ENCODE assay signal across 30 cellular contexts in the genomic region with DNA sequence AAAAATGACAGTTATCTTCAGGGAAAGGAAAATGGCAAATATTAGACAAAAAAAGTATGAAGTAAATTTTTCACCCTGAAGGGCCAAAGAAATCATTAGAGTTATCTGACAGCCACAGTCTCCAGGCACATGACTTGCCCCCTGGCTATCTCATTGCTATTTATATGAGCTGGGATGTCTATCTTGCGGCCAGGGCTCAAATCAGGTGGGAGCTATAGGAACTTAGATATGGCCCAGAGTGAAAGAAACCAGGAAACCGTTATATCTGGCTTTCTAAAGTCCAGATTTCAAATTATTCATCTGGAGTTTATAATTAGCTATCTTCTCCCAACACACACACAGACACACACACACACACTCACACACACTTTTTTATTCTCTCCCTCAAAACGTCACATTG.
"Had no signal": no experiment of that assay in that cellular context is flagged by ENCODE, and none has a peak within 500 bp of the region (broad histone marks: within the 10 kb centered on the region; RNA-seq: fewer than 3 reads in every experiment).

No MANE protein-coding gene starts in this region.

- H3K27me3 ChIP-seq: adrenal gland, body of pancreas had no signal

- H3K4me3 ChIP-seq: adrenal gland, body of pancreas, PC-9 had no signal

- H3K4me1 ChIP-seq: adrenal gland, body of pancreas had no signal

- H3K9me3 Mint-ChIP-seq: activated CD4-positive, alpha-beta T cell treated with anti-CD3 and anti-CD28 coated beads, Interleukin-2, amount 10 ng/mL, durations not matched to agents 7 days and 5 days; activated naive CD4-positive, alpha-beta T cell treated with anti-CD3 and anti-CD28 coated beads for 36 hours; activated naive CD4-positive, alpha-beta T cell treated with anti-CD3 and anti-CD28 coated beads, Interleukin-2, amount 50 U/mL, for 72 hours; activated T-cell treated with anti-CD3 and anti-CD28 coated beads, Interleukin-2, amount 50 U/mL, for 4 hours; activated T-helper 1 cell treated with anti-CD3 and anti-CD28 coated beads, Interleukin-12 subunit alpha, Interleukin-12 subunit beta, Interleukin-2, Interleukin-4 antibody, amounts not matched to agents 30 ng/mL and 10 ng/mL and 1 ng/mL, durations not matched to agents 14 hours and 24 hours and 36 hours; T-helper 1 cell treated with Interleukin-12 subunit alpha and Interleukin-12 subunit beta and Interleukin-4 antibody, amounts not matched to agents 30 μg/mL and 1 μg/mL, for 36 hours; T-helper 2 cell treated with Interferon-gamma antibody and Interleukin-4, amounts not matched to agents 5 μg/mL and 100 μg/mL, for 36 hours had no signal

- H3K36me3 Mint-ChIP-seq: activated naive CD4-positive, alpha-beta T cell treated with anti-CD3 and anti-CD28 coated beads, Interleukin-2, amount 50 U/mL, for 72 hours had no signal

- H3K4me3 Mint-ChIP-seq: activated CD4-positive, alpha-beta T cell treated with anti-CD3 and anti-CD28 coated beads for 36 hours; activated CD4-positive, alpha-beta T cell treated with anti-CD3 and anti-CD28 coated beads, Interleukin-2, amount 10 ng/mL, durations not matched to agents 7 days and 5 days; activated CD8-positive, alpha-beta T cell treated with anti-CD3 and anti-CD28 coated beads, Interleukin-2, amount 10 ng/mL, durations not matched to agents 7 days and 5 days; activated naive CD4-positive, alpha-beta T cell treated with anti-CD3 and anti-CD28 coated beads for 36 hours; activated T-cell treated with anti-CD3 and anti-CD28 coated beads, Interleukin-2, amount 50 U/mL, for 4 hours; activated T-helper 1 cell treated with anti-CD3 and anti-CD28 coated beads, Interleukin-12 subunit alpha, Interleukin-12 subunit beta, Interleukin-2, Interleukin-4 antibody, amounts not matched to agents 30 ng/mL and 10 ng/mL and 1 ng/mL, durations not matched to agents 14 hours and 24 hours and 36 hours; T-helper 1 cell treated with Interleukin-12 subunit alpha and Interleukin-12 subunit beta and Interleukin-4 antibody, amounts not matched to agents 30 μg/mL and 1 μg/mL, for 36 hours; T-helper 2 cell treated with Interferon-gamma antibody and Interleukin-4, amounts not matched to agents 5 μg/mL and 100 μg/mL, for 36 hours had no signal

- H3K9me3 ChIP-seq: adrenal gland, body of pancreas had no signal

- ATAC-seq: activated CD4-positive, alpha-beta T cell treated with anti-CD3 and anti-CD28 coated beads for 36 hours; activated CD4-positive, CD25-positive, alpha-beta regulatory T cell treated with anti-CD3 and anti-CD28 coated beads, Interleukin-2, amount 50 U/mL, for 24 hours; activated CD8-positive, alpha-beta T cell treated with anti-CD3 and anti-CD28 coated beads, Interleukin-2, amount 10 ng/mL, durations not matched to agents 7 days and 5 days; activated naive CD4-positive, alpha-beta T cell treated with anti-CD3 and anti-CD28 coated beads, Interleukin-2, amount 50 U/mL, for 72 hours; activated T-cell treated with anti-CD3 and anti-CD28 coated beads, Interleukin-2, amount 50 U/mL, for 4 hours; body of pancreas had no signal

- DNase-seq: activated CD4-positive, alpha-beta T cell treated with anti-CD3 and anti-CD28 coated beads for 36 hours; activated CD4-positive, alpha-beta T cell treated with anti-CD3 and anti-CD28 coated beads, Interleukin-2, amount 10 ng/mL, durations not matched to agents 7 days and 5 days; activated CD4-positive, alpha-beta T cell treated with anti-CD3 and anti-CD28 coated beads, Interleukin-2, amount 50 U/mL, for 48 hours; activated CD8-positive, alpha-beta memory T cell treated with anti-CD3 and anti-CD28 coated beads, Interleukin-2, amount 50 U/mL, for 4 hours; activated CD8-positive, alpha-beta T cell treated with anti-CD3 and anti-CD28 coated beads, Interleukin-2, amount 10 ng/mL, durations not matched to agents 7 days and 5 days; activated gamma-delta T cell treated with Interleukin-2 at 50 U/mL for 16 hours; activated naive CD4-positive, alpha-beta T cell treated with anti-CD3 and anti-CD28 coated beads for 36 hours; activated T-cell treated with anti-CD3 and anti-CD28 coated beads for 4 hours; activated T-cell treated with anti-CD3 and anti-CD28 coated beads, Interleukin-2, amount 50 U/mL, for 4 hours; adrenal gland; body of pancreas; central memory CD4-positive, alpha-beta T cell; NCI-H1092 treated with DMSO at 0.1 percent for 48 hours; NCI-H1417; NCI-H1694; NCI-H1930; NCI-H2081 treated with DMSO at 0.1 percent for 48 hours; NCI-H510A; NCI-H526; NCI-H748 treated with DMSO at 0.1 percent for 48 hours; NK-92 treated with Interleukin-12 subunit alpha and Interleukin-12 subunit beta, amount 100 ng/mL, for 24 hours; PC-9; Right ventricle myocardium superior had no signal

- H3K9ac ChIP-seq: KMS-11 had no signal

- H3K4me1 Mint-ChIP-seq: activated CD4-positive, alpha-beta T cell treated with anti-CD3 and anti-CD28 coated beads for 36 hours; activated CD4-positive, alpha-beta T cell treated with anti-CD3 and anti-CD28 coated beads, Interleukin-2, amount 10 ng/mL, durations not matched to agents 7 days and 5 days had no signal

- H3K27ac ChIP-seq: adrenal gland, body of pancreas, KMS-11, PC-9, RWPE1 had no signal

- H3K4me2 ChIP-seq: KMS-11, PC-9 had no signal

- H3K27ac Mint-ChIP-seq: activated CD4-positive, alpha-beta T cell treated with anti-CD3 and anti-CD28 coated beads for 36 hours; activated CD4-positive, alpha-beta T cell treated with anti-CD3 and anti-CD28 coated beads, Interleukin-2, amount 10 ng/mL, durations not matched to agents 7 days and 5 days; activated CD8-positive, alpha-beta T cell treated with anti-CD3 and anti-CD28 coated beads, Interleukin-2, amount 10 ng/mL, durations not matched to agents 7 days and 5 days; activated naive CD4-positive, alpha-beta T cell treated with anti-CD3 and anti-CD28 coated beads for 36 hours; activated naive CD4-positive, alpha-beta T cell treated with anti-CD3 and anti-CD28 coated beads, Interleukin-2, amount 50 U/mL, for 72 hours; activated T-helper 1 cell treated with anti-CD3 and anti-CD28 coated beads, Interleukin-12 subunit alpha, Interleukin-12 subunit beta, Interleukin-2, Interleukin-4 antibody, amounts not matched to agents 30 ng/mL and 10 ng/mL and 1 ng/mL, durations not matched to agents 14 hours and 24 hours and 36 hours; T-helper 1 cell treated with Interleukin-12 subunit alpha and Interleukin-12 subunit beta and Interleukin-4 antibody, amounts not matched to agents 30 μg/mL and 1 μg/mL, for 36 hours; T-helper 2 cell treated with Interferon-gamma antibody and Interleukin-4, amounts not matched to agents 5 μg/mL and 100 μg/mL, for 36 hours had no signal

- H3K36me3 ChIP-seq: adrenal gland had no signal

- H2AFZ ChIP-seq: PC-9 had no signal
